30 cellular contexts compared by ENCODE assay signal in the genomic region with DNA sequence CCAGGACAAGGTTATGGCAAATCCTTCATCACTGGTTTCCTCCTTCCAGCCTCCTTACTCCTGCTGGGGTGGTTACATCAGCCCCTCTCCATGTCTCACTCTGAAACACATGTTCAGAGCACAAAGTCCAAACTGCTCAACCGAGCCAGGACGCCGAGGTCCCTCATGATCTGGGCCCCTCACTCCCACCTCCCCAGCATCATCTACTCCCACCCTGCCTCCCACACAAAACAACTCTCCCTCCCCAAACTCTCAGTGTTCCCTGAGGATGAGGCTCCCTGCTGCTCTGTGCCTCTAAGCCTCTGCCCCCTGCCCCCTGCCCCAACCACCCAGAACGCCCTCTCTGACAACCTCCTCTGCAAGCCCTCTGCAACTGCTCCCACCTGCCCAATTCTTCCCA. TPM values are rescaled to one million over a fixed set of nuclear protein-coding genes. Genes with fewer than 3 reads are reported as not detected.
A peak's percentile ranks its signal among the peaks of the same experiment; 100 is the strongest.
DNase-seq lines count a peak whose midpoint lies in the region; ATAC-seq, FAIRE-seq and TF ChIP-seq lines count a peak whose summit lies in the region.
"Had no signal": no experiment of that assay in that cellular context is flagged by ENCODE, and none has a peak within 500 bp of the region (broad histone marks: within the 10 kb centered on the region; RNA-seq: fewer than 3 reads in every experiment).

No MANE protein-coding gene starts in this region.

- peaks cover 4% of the 10 kb centered on the region; the same call in 1 of the 2 replicates for H3F3A ChIP-seq in GM23248 (ENCODE audit: insufficient read depth)

- in situ Hi-C loops in GM23248 (cut with MboI) (loop anchor here (10.0 kb wide), 1 partner anchor 304 kb away; no protein-coding TSS in a partner anchor), KBM-7 (cut with MboI; ENCODE audit: low pct_unique_long_range_greater_than_20kb, low sequenced_read_pairs) (loop anchor here (10.0 to 25.0 kb wide), 2 partner anchors 226 to 281 kb away; a partner anchor contains a TSS)

- no peak for FAIRE-seq in H1 (lab: Jason Lieb, UNC)

- POLR2A ChIA-PET in H1 (lab: Charles Lee; ENCODE audit: partially characterized antibody), result no interaction called here

- no peaks in the 10 kb centered on the region for H3K9me2 ChIP-seq in GM23248 (ENCODE audit: insufficient read depth)

- H4K20me1 ChIP-seq in GM23248 (ENCODE audit: insufficient read depth) (no peaks in the 10 kb centered on the region), H1 (replicated peaks in 1 of 2; ENCODE audit: control insufficient read depth in 1 of 2, insufficient read depth in 2 of 2, low read length in 2 of 2) (no peaks in the 10 kb centered on the region), osteoblast (ENCODE audit: insufficient read depth, low read length) (peaks cover 3% of the 10 kb centered on the region)

- CTCF ChIA-PET in activated CD8-positive, alpha-beta memory T cell treated with anti-CD3 and anti-CD28 coated beads, Interleukin-2, amount 10 ng/mL, durations not matched to agents 7 days and 5 days (lab: Charles Lee), result no interaction called here
- CTCF ChIA-PET in H1 (lab: Charles Lee; ENCODE audit: partially characterized antibody), result interaction anchor here (0.7 to 10.8 kb wide), 4 partner anchors 34 to 313 kb away, joined by 3 to 149 read pairs (median 22); no protein-coding TSS in a partner anchor

- H3K79me2 ChIP-seq in GM23248 (ENCODE audit: insufficient read depth) (no peaks in the 10 kb centered on the region), H1 (ENCODE audit: control insufficient read depth in 1 of 2, insufficient read depth in 2 of 2, low read length in 2 of 2) (no peaks in the 10 kb centered on the region), osteoblast (ENCODE audit: insufficient read depth, low read length) (no peaks in the 10 kb centered on the region)

- no peak overlapping the region for H2AK5ac ChIP-seq in H1 (ENCODE audit: low read depth, low read length)

- no peak for TF ChIP-seq POLR2A in H1 (IDR thresholded peaks at IDR 0.05; ENCODE audit: control extremely low read depth in 1 of 2, low read depth in 2 of 2, low read length in 2 of 2)

- no peak overlapping the region for H3K4me3 ChIP-seq in GM23248
- no peak overlapping the region for H3K4me3 ChIP-seq in H1 (ENCODE audit: extremely low read depth in 1 of 4, insufficient read depth in 2 of 4, low read depth in 3 of 4, low read length in 4 of 4)
- no peak overlapping the region for H3K4me3 ChIP-seq in osteoblast (ENCODE audit: insufficient read depth, low read length)
- H3K4me3 ChIP-seq: adrenal gland, GM23338, left lung, smooth muscle cell, thoracic aorta, uterus had no signal

- H3K27ac ChIP-seq in GM23248 (no peak overlapping the region), H1 (ENCODE audit: low read depth, low read length) (no peak overlapping the region), osteoblast (ENCODE audit: low read depth, low read length) (no peak overlapping the region)
- H3K27ac ChIP-seq: adrenal gland, left lung, thoracic aorta, uterus had no signal

- TF ChIP-seq EP300 in H1 (IDR thresholded peaks at IDR 0.05; ENCODE audit: borderline replicate concordance in 1 of 2, low read depth in 2 of 2, low read length in 2 of 2), result no peak

- H2BK20ac ChIP-seq in H1 (ENCODE audit: low read length), result no peak overlapping the region

- H3K9me3 ChIP-seq in GM23248 (ENCODE audit: low read depth) (no peaks in the 10 kb centered on the region), H1 (ENCODE audit: insufficient read depth in 2 of 2, low read depth in 1 of 2, low read length in 1 of 2) (no peaks in the 10 kb centered on the region), osteoblast (ENCODE audit: low read depth, low read length) (no peaks in the 10 kb centered on the region)
- H3K9me3 ChIP-seq: adrenal gland, left lung, thoracic aorta, uterus had no signal

- H2BK12ac ChIP-seq in H1 (ENCODE audit: low read depth, low read length), result no peak overlapping the region

- peaks cover 14% of the 10 kb centered on the region for H3K4me1 ChIP-seq in GM23248 (ENCODE audit: insufficient read depth)
- H3K4me1 ChIP-seq in H1 (replicated peaks in 1 of 4; ENCODE audit: control insufficient read depth in 3 of 4, insufficient read depth in 4 of 4, low read length in 3 of 4), result peaks cover 0 to 4% (median 1%) of the 10 kb centered on the region in 4 experiments; a peak in 1 of 7 replicates
- peaks cover 20% of the 10 kb centered on the region for H3K4me1 ChIP-seq in osteoblast (ENCODE audit: insufficient read depth, low read length)

- H3K27me3 ChIP-seq in GM23248 (replicated peaks; ENCODE audit: insufficient read depth), result no peaks in the 10 kb centered on the region
- no peaks in the 10 kb centered on the region for H3K27me3 ChIP-seq in H1 (replicated peaks in 1 of 4; ENCODE audit: control insufficient read depth in 3 of 4, extremely low read depth in 1 of 4, insufficient read depth in 3 of 4, low read length in 3 of 4)
- H3K27me3 ChIP-seq in osteoblast (ENCODE audit: insufficient read depth, low read length), result peaks cover 18% of the 10 kb centered on the region
- H3K27me3 ChIP-seq: adrenal gland, uterus had no signal

- TF ChIP-seq CTCF in H1 (IDR thresholded peaks at IDR 0.05; ENCODE audit: control extremely low read depth in 1 of 3, insufficient read depth in 1 of 3, low read depth in 1 of 3, low read length in 3 of 3) (no peak), osteoblast (IDR thresholded peaks at IDR 0.05; ENCODE audit: extremely low read depth, low read depth, low read length) (no peak)

- H3K27ac Mint-ChIP-seq in activated CD8-positive, alpha-beta memory T cell treated with anti-CD3 and anti-CD28 coated beads, Interleukin-2, amount 10 ng/mL, durations not matched to agents 7 days and 5 days, result no peak overlapping the region
- H3K27ac Mint-ChIP-seq: activated T-helper 1 cell treated with anti-CD3 and anti-CD28 coated beads, Interleukin-12 subunit alpha, Interleukin-12 subunit beta, Interleukin-2, Interleukin-4 antibody, amounts not matched to agents 30 ng/mL and 10 ng/mL and 1 ng/mL, durations not matched to agents 14 hours and 24 hours and 36 hours; CD4-positive, alpha-beta T cell; GM23338; mesothelial cell of epicardium; naive B cell had no signal

- peak overlapping the region; percentile 81 for H2BK15ac ChIP-seq in H1 (ENCODE audit: low read length)

- no peak for ATAC-seq in activated CD8-positive, alpha-beta memory T cell treated with anti-CD3 and anti-CD28 coated beads, Interleukin-2, amount 10 ng/mL, durations not matched to agents 7 days and 5 days
- ATAC-seq: GM23338, left lung, PC-3 had no signal

- H3K79me1 ChIP-seq in H1 (ENCODE audit: low read depth, low read length), result no peaks in the 10 kb centered on the region

- H2BK120ac ChIP-seq in H1 (replicated peaks; ENCODE audit: low read depth, low read length), result no peak overlapping the region

- H3K9ac ChIP-seq in GM23248, result no peak overlapping the region
- H3K9ac ChIP-seq in H1 (replicated peaks in 1 of 4; ENCODE audit: extremely low read depth in 1 of 4, low read depth in 3 of 4, low read length in 3 of 4), result no peak overlapping the region

- H3K18ac ChIP-seq in H1 (ENCODE audit: extremely low read depth, low read length), result no peak overlapping the region; the same call in 1 of the 2 replicates

- peaks cover 35% of the 10 kb centered on the region for H3K27me3 Mint-ChIP-seq in activated CD8-positive, alpha-beta memory T cell treated with anti-CD3 and anti-CD28 coated beads, Interleukin-2, amount 10 ng/mL, durations not matched to agents 7 days and 5 days

- no peak overlapping the region for H4K91ac ChIP-seq in H1 (replicated peaks; ENCODE audit: insufficient read length, low read length)

- H3K4me3 Mint-ChIP-seq in activated CD8-positive, alpha-beta memory T cell treated with anti-CD3 and anti-CD28 coated beads, Interleukin-2, amount 10 ng/mL, durations not matched to agents 7 days and 5 days, result no peak overlapping the region
- H3K4me3 Mint-ChIP-seq: activated T-helper 1 cell treated with anti-CD3 and anti-CD28 coated beads, Interleukin-12 subunit alpha, Interleukin-12 subunit beta, Interleukin-2, Interleukin-4 antibody, amounts not matched to agents 30 ng/mL and 10 ng/mL and 1 ng/mL, durations not matched to agents 14 hours and 24 hours and 36 hours; CD4-positive, alpha-beta T cell; GM23338; mesothelial cell of epicardium had no signal

- no peaks in the 10 kb centered on the region for H3K36me3 Mint-ChIP-seq in activated CD8-positive, alpha-beta memory T cell treated with anti-CD3 and anti-CD28 coated beads, Interleukin-2, amount 10 ng/mL, durations not matched to agents 7 days and 5 days
- H3K36me3 Mint-ChIP-seq: brain, mesothelial cell of epicardium, naive B cell had no signal

- no peak overlapping the region for H3K14ac ChIP-seq in H1 (ENCODE audit: insufficient read length)

- no peak overlapping the region for H3K23ac ChIP-seq in H1 (ENCODE audit: insufficient read length)

- WGBS in GM23248 (ENCODE audit: low coverage in 1 of 2, low lambda C conversion rate in 2 of 2, missing lambda C conversion rate in 2 of 2), 2 experiments, result 41 to 63% methylated on average over 4 of the region's 4 CpGs
- 73% methylated on average over 4 of the region's 4 CpGs; no CpG with 5 or more reads in 1 of the 2 experiments for WGBS in H1 (ENCODE audit: extremely low coverage in 1 of 2, insufficient coverage in 1 of 2, insufficient read length in 1 of 2, insufficient replicate concordance in 2 of 2, low coverage in 1 of 2, low lambda C conversion rate in 2 of 2, missing lambda C conversion rate in 1 of 2), 2 experiments

- H2BK5ac ChIP-seq in H1 (ENCODE audit: low read depth, low read length), result no peak overlapping the region

- H3K4me2 ChIP-seq in GM23248 (ENCODE audit: unreplicated experiment), result peak overlapping the region; percentile 56
- no peak overlapping the region for H3K4me2 ChIP-seq in H1 (ENCODE audit: insufficient read depth in 1 of 2, low read depth in 2 of 2, low read length in 2 of 2)
- H3K4me2 ChIP-seq in osteoblast (ENCODE audit: insufficient read depth, low read length), result peak overlapping the region; percentile 56
- H3K4me2 ChIP-seq: GM23338, smooth muscle cell had no signal

- no peaks in the 10 kb centered on the region; the same call in 1 of the 2 replicates for H3K23me2 ChIP-seq in H1 (ENCODE audit: low read depth, low read length)

- no peak for TF ChIP-seq RAD21 in H1 (IDR thresholded peaks at IDR 0.05 in 1 of 2, conservative IDR thresholded peaks at IDR 0.05 in 1 of 2; ENCODE audit: low read depth in 2 of 2, low read length in 2 of 2)

- no peak overlapping the region for H3K56ac ChIP-seq in H1 (replicated peaks; ENCODE audit: insufficient read length, low read depth, low read length)

- H3K4me1 Mint-ChIP-seq in activated CD8-positive, alpha-beta memory T cell treated with anti-CD3 and anti-CD28 coated beads, Interleukin-2, amount 10 ng/mL, durations not matched to agents 7 days and 5 days, result peaks cover 2% of the 10 kb centered on the region

- H2AFZ ChIP-seq in GM23248, result no peak overlapping the region
- H2AFZ ChIP-seq in H1 (ENCODE audit: low read length), result no peak overlapping the region
- no peak overlapping the region for H2AFZ ChIP-seq in osteoblast (ENCODE audit: low read length)
- H2AFZ ChIP-seq: GM23338 had no signal

- peak; percentile 31 for DNase-seq in activated CD8-positive, alpha-beta memory T cell treated with anti-CD3 and anti-CD28 coated beads, Interleukin-2, amount 10 ng/mL, durations not matched to agents 7 days and 5 days
- no peak for DNase-seq in activated CD8-positive, alpha-beta memory T cell treated with anti-CD3 and anti-CD28 coated beads, Interleukin-2, amount 50 U/mL, for 48 hours
- DNase-seq in GM23248, result peak; percentile 38
- no peak for DNase-seq in H1 (ENCODE audit: low read depth in 1 of 2, low spot score in 2 of 2)
- no peak for DNase-seq in osteoblast (ENCODE audit: insufficient read length, low spot score, missing footprints)
- no peak for DNase-seq in ecto neural progenitor cell (ENCODE audit: low spot score)
- DNase-seq in SKM-1 treated with dmso at 0.1 percent for 144 hours (lab: John Stamatoyannopoulos, UW; ENCODE audit: unreplicated experiment), result no peak
- no peak for DNase-seq in KBM-7
- DNase-seq: 8988T; activated CD4-positive, alpha-beta T cell treated with anti-CD3 and anti-CD28 coated beads, Interleukin-2, amount 50 U/mL, for 48 hours; activated CD4-positive, CD25-positive, alpha-beta regulatory T cell treated with anti-CD3 and anti-CD28 coated beads, Interleukin-2, amount 50 U/mL, for 72 hours; activated naive CD4-positive, alpha-beta T cell treated with Interleukin-2 at 50 U/mL for 16 hours; adrenal gland; CD4-positive, alpha-beta T cell; effector CD4-positive, alpha-beta T cell; hypothalamus; Kasumi-1; left lung; naive B cell; NCI-H526 treated with DMSO at 0.1 percent for 48 hours; nucleus accumbens; PC-3; stimulated activated naive CD4-positive, alpha-beta T cell treated with Interleukin-2 at 50 U/mL for 16 hours; uterus had no signal

- no peaks in the 10 kb centered on the region for H3K36me3 ChIP-seq in GM23248 (ENCODE audit: low read depth)
- H3K36me3 ChIP-seq in H1 (ENCODE audit: control insufficient read depth in 2 of 4, insufficient read depth in 4 of 4, low read length in 3 of 4), result no peaks in the 10 kb centered on the region
- H3K36me3 ChIP-seq in osteoblast (ENCODE audit: insufficient read depth, low read length), result no peaks in the 10 kb centered on the region
- H3K36me3 ChIP-seq: adrenal gland, left lung, thoracic aorta, uterus had no signal

- no peak overlapping the region for H3K4ac ChIP-seq in H1 (replicated peaks; ENCODE audit: insufficient read length, low read depth, low read length)

- H3K9me3 Mint-ChIP-seq in activated CD8-positive, alpha-beta memory T cell treated with anti-CD3 and anti-CD28 coated beads, Interleukin-2, amount 10 ng/mL, durations not matched to agents 7 days and 5 days (ENCODE audit: low read depth), result no peaks in the 10 kb centered on the region
- H3K9me3 Mint-ChIP-seq: activated T-helper 1 cell treated with anti-CD3 and anti-CD28 coated beads, Interleukin-12 subunit alpha, Interleukin-12 subunit beta, Interleukin-2, Interleukin-4 antibody, amounts not matched to agents 30 ng/mL and 10 ng/mL and 1 ng/mL, durations not matched to agents 14 hours and 24 hours and 36 hours; CD4-positive, alpha-beta T cell; GM23338; mesothelial cell of epicardium; naive B cell had no signal

- no peak overlapping the region for H4K8ac ChIP-seq in H1 (ENCODE audit: extremely low read depth, insufficient read depth, low read length)

- H4K5ac ChIP-seq in H1 (ENCODE audit: insufficient read length, low read depth, low read length), result no peak overlapping the region

RNA-seq across cellular contexts. Expression of a gene that starts 33.3 kb away (rescaled TPM):
- total RNA-seq in activated CD8-positive, alpha-beta memory T cell treated with anti-CD3 and anti-CD28 coated beads, Interleukin-2, amount 10 ng/mL, durations not matched to agents 7 days and 5 days, result 10 to 100 TPM; 17.2 to 19.0 TPM
- 8.1 and 9.9 TPM in 2 replicates for total RNA-seq in GM23248 (2014; rRNA removed; shearing (Covaris generic))
- polyA plus RNA-seq in GM23248 (2016; fragmentation: Nextera tagmentation; extraction: Ambion mirVana) (2.5 and 3.3 TPM in 2 replicates), H1 (2011; rRNA removed) (3.1 and 5.1 TPM in 2 replicates)
- total RNA-seq in H1 (2021; fragmentation: NEBNext Ultra II Directional; extraction: Animal tissue kit (Norgen Biotek cat#: 25700)), result 16.6 and 19.3 TPM in 2 replicates
- polyA plus RNA-seq in H1 (2011; cell fraction: cytosol; rRNA removed), result 4.9 TPM
- 20.2 TPM for polyA plus RNA-seq in H1 (2011; cell fraction: nucleus; rRNA removed)
- polyA plus RNA-seq in H1 (2012, experiment 1 of 2), result 5.6 to 12.9 TPM (median 9.5 TPM) in 4 replicates
- polyA plus RNA-seq in H1 (2012, experiment 2 of 2), result 1.8 TPM
- polyA plus RNA-seq in H1 (2013, experiment 1 of 2), result 7.7 TPM
- polyA plus RNA-seq in H1 (2013, experiment 2 of 2), result 6.6 TPM
- 12.5 and 17.9 TPM in 2 replicates for polyA minus RNA-seq in H1 (2011; rRNA and poly(A)+ RNA removed)
- 7.0 TPM for polyA minus RNA-seq in H1 (2011; cell fraction: cytosol; rRNA and poly(A)+ RNA removed)
- polyA minus RNA-seq in H1 (2011; cell fraction: nucleus; rRNA and poly(A)+ RNA removed), result 11.8 TPM
- total RNA-seq in osteoblast, result 13.8 and 16.3 TPM in 2 replicates

Comparison
In these comparisons a context has a peak if more than half of its experiments do, and no peak if none do; other contexts are left out.
1. DNase-seq: peak in activated CD8-positive, alpha-beta memory T cell treated with anti-CD3 and anti-CD28 coated beads, Interleukin-2, amount 10 ng/mL, durations not matched to agents 7 days and 5 days (single experiment) and GM23248 (single experiment); none in activated CD8-positive, alpha-beta memory T cell treated with anti-CD3 and anti-CD28 coated beads, Interleukin-2, amount 50 U/mL, for 48 hours (single experiment), H1 (0 of 2), osteoblast (single experiment), ecto neural progenitor cell (single experiment), SKM-1 treated with dmso at 0.1 percent for 144 hours (single experiment) and KBM-7 (single experiment).
2. H3K4me2 ChIP-seq: peak in GM23248 (single experiment) and osteoblast (single experiment); none in H1 (0 of 2).